ENCODE assay signal across 21 cellular contexts in the genomic region with DNA sequence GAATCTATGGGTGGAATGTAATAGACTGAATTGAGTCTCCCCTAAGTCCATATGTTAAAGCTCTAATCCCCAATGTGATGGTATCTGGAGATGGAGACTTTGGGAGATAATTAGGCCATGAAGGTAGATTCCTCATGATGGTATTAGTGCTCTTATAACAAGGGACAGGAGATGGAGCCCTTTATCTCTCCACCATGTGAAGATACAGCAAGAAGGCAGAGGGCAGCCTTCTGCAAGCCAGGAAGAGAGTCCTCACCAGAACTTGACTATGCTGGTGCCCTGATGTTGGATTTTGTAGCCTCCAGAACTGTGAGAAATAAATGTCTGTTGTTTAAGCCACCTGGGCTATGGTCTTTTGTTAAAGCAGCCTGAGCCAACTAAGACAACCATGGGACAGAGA.
A peak's percentile ranks its signal among the peaks of the same experiment; 100 is the strongest.
DNase-seq lines count a peak whose midpoint lies in the region; ATAC-seq and TF ChIP-seq lines count a peak whose summit lies in the region.
"Had no signal": no experiment of that assay in that cellular context is flagged by ENCODE, and none has a peak within 500 bp of the region (broad histone marks: within the 10 kb centered on the region; RNA-seq: fewer than 3 reads in every experiment).

No MANE protein-coding gene starts in this region.

- DNase-seq in HCT116 (ENCODE audit: low read depth, low spot score) (no peak), WTC11 (ENCODE audit: low spot score) (no peak), Peyer's patch (no peak), SW480 (ENCODE audit: low spot score) (no peak)
- no peak for DNase-seq in stimulated activated CD4-positive, alpha-beta T cell treated with anti-CD3 and anti-CD28 coated beads, Interleukin-15, amount 100 ng/mL, for 24 hours
- DNase-seq: activated CD4-positive, alpha-beta memory T cell treated with anti-CD3 and anti-CD28 coated beads, Interleukin-2, amount 10 ng/mL, durations not matched to agents 7 days and 5 days; activated CD4-positive, CD25-positive, alpha-beta regulatory T cell; activated T-cell treated with anti-CD3 and anti-CD28 coated beads, Interleukin-2, amount 50 U/mL, for 1 hour; cortex of kidney; KG1; NCI-H1417 treated with DMSO at 0.1 percent for 48 hours; NCI-H524; SHP77 treated with DMSO at 0.1 percent for 48 hours; uterus had no signal

- no peak overlapping the region for H3K4me3 Mint-ChIP-seq in WTC11
- H3K4me3 Mint-ChIP-seq: activated CD4-positive, alpha-beta memory T cell treated with anti-CD3 and anti-CD28 coated beads, Interleukin-2, amount 10 ng/mL, durations not matched to agents 7 days and 5 days; CD14-positive monocyte; T-helper 1 cell treated with Interleukin-12 subunit alpha and Interleukin-12 subunit beta and Interleukin-4 antibody, amounts not matched to agents 30 μg/mL and 1 μg/mL, for 36 hours had no signal

- no peaks in the 10 kb centered on the region for H3K9me3 ChIP-seq in HCT116 (ENCODE audit: control insufficient read depth in 1 of 2, insufficient read depth in 1 of 2, low read depth in 1 of 2, low read length in 2 of 2)
- no peaks in the 10 kb centered on the region for H3K9me3 ChIP-seq in OCI-LY1 (ENCODE audit: low read length)
- H3K9me3 ChIP-seq in Peyer's patch = no peaks in the 10 kb centered on the region
- H3K9me3 ChIP-seq: breast epithelium, uterus had no signal

- no peak overlapping the region for H3K4me3 ChIP-seq in HCT116 (replicated peaks in 1 of 2; ENCODE audit: low read depth in 1 of 2, low read length in 2 of 2)
- no peak overlapping the region for H3K4me3 ChIP-seq in OCI-LY1 (ENCODE audit: low read depth, low read length, poor library complexity, severe bottlenecking)
- no peak overlapping the region for H3K4me3 ChIP-seq in Peyer's patch
- H3K4me3 ChIP-seq: breast epithelium, uterus had no signal

- H3K27me3 Mint-ChIP-seq in WTC11 (ENCODE audit: low read depth) = no peaks in the 10 kb centered on the region
- H3K27me3 Mint-ChIP-seq: activated CD4-positive, alpha-beta memory T cell treated with anti-CD3 and anti-CD28 coated beads, Interleukin-2, amount 10 ng/mL, durations not matched to agents 7 days and 5 days; progenitor cell of endocrine pancreas had no signal

- H3F3A ChIP-seq in OCI-LY1 (ENCODE audit: insufficient read depth, low read length) = no peaks in the 10 kb centered on the region

- H3K9me3 Mint-ChIP-seq in WTC11 = peaks cover 1% of the 10 kb centered on the region; the same call in 1 of the 2 replicates

- CTCF ChIA-PET in HCT116 (lab: Charles Lee) (no interaction called here), WTC11 (lab: Charles Lee) (no interaction called here)

- peaks cover 5% of the 10 kb centered on the region for H3K36me3 Mint-ChIP-seq in WTC11

- ATAC-seq in HCT116 (no peak), WTC11 (peak; percentile 34; the same call in 1 of the 2 replicates), GM18520 (IDR thresholded peaks at IDR 0.05; ENCODE audit: unreplicated experiment) (no peak)

- H2AFZ ChIP-seq in HCT116 (ENCODE audit: low read depth, low read length, poor library complexity, severe bottlenecking) (no peak overlapping the region), OCI-LY1 (ENCODE audit: low read length) (no peak overlapping the region)

- RAD21 ChIA-PET in HCT116 (lab: Charles Lee; ENCODE audit: low non-redundant PET in 1 of 2, low total read pairs in 2 of 2, uncharacterized antibody in 2 of 2, unreplicated experiment in 2 of 2) = no interaction called here

- H3K4me1 ChIP-seq in HCT116 (ENCODE audit: control insufficient read depth in 1 of 2, insufficient read depth in 2 of 2, low read length in 2 of 2) (peaks cover 0 to 9% of the 10 kb centered on the region in 2 experiments; a peak in 1 of 4 replicates), OCI-LY1 (ENCODE audit: insufficient read depth, low read length, severe bottlenecking) (no peaks in the 10 kb centered on the region), Peyer's patch (no peaks in the 10 kb centered on the region)
- H3K4me1 ChIP-seq: breast epithelium, uterus had no signal

- H4K20me1 ChIP-seq in HCT116 (ENCODE audit: insufficient read depth) (no peaks in the 10 kb centered on the region), OCI-LY1 (ENCODE audit: insufficient read depth, low read length) (no peaks in the 10 kb centered on the region)

- H3K36me3 ChIP-seq in HCT116 (ENCODE audit: control insufficient read depth in 1 of 2, insufficient read depth in 2 of 2, low read length in 2 of 2) = no peaks in the 10 kb centered on the region
- no peaks in the 10 kb centered on the region for H3K36me3 ChIP-seq in OCI-LY1 (ENCODE audit: insufficient read depth, low read length)
- H3K36me3 ChIP-seq in Peyer's patch = no peaks in the 10 kb centered on the region
- H3K36me3 ChIP-seq: breast epithelium, uterus had no signal

- intact Hi-C loops in HCT116 (cut with micrococcal nuclease) = no loop called here

- TF ChIP-seq POLR2A in HCT116 (IDR thresholded peaks at IDR 0.05; ENCODE audit: borderline replicate concordance, extremely low read depth, insufficient read depth, insufficient read length) = no peak
- no peak for TF ChIP-seq POLR2A in Peyer's patch (IDR thresholded peaks at IDR 0.05)

- BruUV-seq in HCT116 (replicated peaks; lab: Mats Ljungman, UMichigan) = no TSS peak

- H3K4me2 ChIP-seq in HCT116 (ENCODE audit: low read length) (no peak overlapping the region), OCI-LY1 (ENCODE audit: low read length) (no peak overlapping the region)

- H3K79me2 ChIP-seq in HCT116 (ENCODE audit: insufficient read depth, low read length) = no peaks in the 10 kb centered on the region
- H3K79me2 ChIP-seq in OCI-LY1 (ENCODE audit: insufficient read depth, low read length) = no peaks in the 10 kb centered on the region

- no peak overlapping the region for H3K27ac Mint-ChIP-seq in WTC11
- H3K27ac Mint-ChIP-seq: activated CD4-positive, alpha-beta memory T cell treated with anti-CD3 and anti-CD28 coated beads, Interleukin-2, amount 10 ng/mL, durations not matched to agents 7 days and 5 days; progenitor cell of endocrine pancreas; T-helper 1 cell treated with Interleukin-12 subunit alpha and Interleukin-12 subunit beta and Interleukin-4 antibody, amounts not matched to agents 30 μg/mL and 1 μg/mL, for 36 hours had no signal

- H3K27ac ChIP-seq in C4-2B (no peak overlapping the region), HCT116 (ENCODE audit: low read depth, low read length) (no peak overlapping the region), OCI-LY1 (ENCODE audit: low read depth, low read length, poor library complexity, severe bottlenecking) (no peak overlapping the region), Peyer's patch (no peak overlapping the region)
- H3K27ac ChIP-seq: breast epithelium, uterus had no signal

- H3K27me3 ChIP-seq in HCT116 (ENCODE audit: insufficient read depth, low read length) = no peaks in the 10 kb centered on the region
- no peaks in the 10 kb centered on the region for H3K27me3 ChIP-seq in OCI-LY1 (ENCODE audit: insufficient read depth, low read length)
- no peaks in the 10 kb centered on the region for H3K27me3 ChIP-seq in Peyer's patch
- H3K27me3 ChIP-seq: breast epithelium, uterus had no signal

- no peaks in the 10 kb centered on the region for H3K4me1 Mint-ChIP-seq in WTC11
- H3K4me1 Mint-ChIP-seq: activated CD4-positive, alpha-beta memory T cell treated with anti-CD3 and anti-CD28 coated beads, Interleukin-2, amount 10 ng/mL, durations not matched to agents 7 days and 5 days had no signal

- 0 out of 2 replicates have a peak, but pooled peaks have one; percentile 7 for TF ChIP-seq CTCF in C4-2B (conservative IDR thresholded peaks at IDR 0.05)
- peak in 1 of 3 experiments; percentile 35; a peak in 1 of 6 replicates for TF ChIP-seq CTCF in HCT116 (IDR thresholded peaks at IDR 0.05 in 2 of 3, conservative IDR thresholded peaks at IDR 0.05 in 1 of 3; ENCODE audit: borderline replicate concordance in 1 of 3, insufficient read depth in 1 of 3, low read depth in 2 of 3, low read length in 2 of 3)
- TF ChIP-seq CTCF in OCI-LY1 (IDR thresholded peaks at IDR 0.05; ENCODE audit: low read length) = peak; percentile 17; the same call in 1 of the 2 replicates
- TF ChIP-seq CTCF in WTC11 (IDR thresholded peaks at IDR 0.05) = no peak
- TF ChIP-seq CTCF in Peyer's patch (IDR thresholded peaks at IDR 0.05) = no peak

- H3K9me2 ChIP-seq in HCT116 (ENCODE audit: insufficient read depth) (no peaks in the 10 kb centered on the region), OCI-LY1 (ENCODE audit: low read depth, low read length) (no peaks in the 10 kb centered on the region)

- H3K9ac ChIP-seq in HCT116 (ENCODE audit: low read length) (no peak overlapping the region), OCI-LY1 (ENCODE audit: low read length) (no peak overlapping the region)

- TF ChIP-seq RAD21 in HCT116 (IDR thresholded peaks at IDR 0.05; ENCODE audit: low read depth) = peak; percentile 15; the same call in 1 of the 2 replicates

- POLR2A ChIA-PET in HCT116 (lab: Charles Lee) = no interaction called here
- POLR2A ChIA-PET in WTC11 (lab: Charles Lee) = no interaction called here

TF ChIP-seq in HCT116, 20 proteins besides CTCF, POLR2A, EP300 and RAD21 (continues in another document):
- TF ChIP-seq SRF (IDR thresholded peaks at IDR 0.05; ENCODE audit: low read depth) = no peak
- no peak for TF ChIP-seq ZFX (IDR thresholded peaks at IDR 0.05)
- no peak for TF ChIP-seq ELF1 (IDR thresholded peaks at IDR 0.05; ENCODE audit: borderline replicate concordance, low read depth)
- TF ChIP-seq SIN3A (IDR thresholded peaks at IDR 0.05; ENCODE audit: low read depth) = no peak
- TF ChIP-seq, protein P1, sequence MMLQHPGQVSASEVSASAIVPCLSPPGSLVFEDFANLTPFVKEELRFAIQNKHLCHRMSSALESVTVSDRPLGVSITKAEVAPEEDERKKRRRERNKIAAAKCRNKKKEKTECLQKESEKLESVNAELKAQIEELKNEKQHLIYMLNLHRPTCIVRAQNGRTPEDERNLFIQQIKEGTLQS (IDR thresholded peaks at IDR 0.05) = no peak
- no peak for TF ChIP-seq JUND (IDR thresholded peaks at IDR 0.05)
- TF ChIP-seq EZH2 (IDR thresholded peaks at IDR 0.05) = no peak

TF ChIP-seq in WTC11, 78 proteins besides CTCF, POLR2A, EP300 and RAD21 (continues in another document):
- TF ChIP-seq SP1 (CRISPR knock-in tag; conservative IDR thresholded peaks at IDR 0.05) = no peak
- TF ChIP-seq, protein P2, sequence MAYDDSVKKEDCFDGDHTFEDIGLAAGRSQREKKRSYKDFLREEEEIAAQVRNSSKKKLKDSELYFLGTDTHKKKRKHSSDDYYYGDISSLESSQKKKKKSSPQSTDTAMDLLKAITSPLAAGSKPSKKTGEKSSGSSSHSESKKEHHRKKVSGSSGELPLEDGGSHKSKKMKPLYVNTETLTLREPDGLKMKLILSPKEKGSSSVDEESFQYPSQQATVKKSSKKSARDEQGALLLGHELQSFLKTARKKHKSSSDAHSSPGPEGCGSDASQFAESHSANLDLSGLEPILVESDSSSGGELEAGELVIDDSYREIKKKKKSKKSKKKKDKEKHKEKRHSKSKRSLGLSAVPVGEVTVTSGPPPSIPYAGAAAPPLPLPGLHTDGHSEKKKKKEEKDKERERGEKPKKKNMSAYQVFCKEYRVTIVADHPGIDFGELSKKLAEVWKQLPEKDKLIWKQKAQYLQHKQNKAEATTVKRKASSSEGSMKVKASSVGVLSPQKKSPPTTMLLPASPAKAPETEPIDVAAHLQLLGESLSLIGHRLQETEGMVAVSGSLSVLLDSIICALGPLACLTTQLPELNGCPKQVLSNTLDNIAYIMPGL (CRISPR knock-in tag; IDR thresholded peaks at IDR 0.05) = no peak

Comparison
In these comparisons a context has a peak if more than half of its experiments do, and no peak if none do; other contexts are left out.
1. CTCF ChIP-seq: peak in C4-2B (single experiment) and OCI-LY1 (single experiment); none in WTC11 (single experiment) and Peyer's patch (0 of 6).